ENCODE assay signal across 20 cellular contexts in the genomic region with DNA sequence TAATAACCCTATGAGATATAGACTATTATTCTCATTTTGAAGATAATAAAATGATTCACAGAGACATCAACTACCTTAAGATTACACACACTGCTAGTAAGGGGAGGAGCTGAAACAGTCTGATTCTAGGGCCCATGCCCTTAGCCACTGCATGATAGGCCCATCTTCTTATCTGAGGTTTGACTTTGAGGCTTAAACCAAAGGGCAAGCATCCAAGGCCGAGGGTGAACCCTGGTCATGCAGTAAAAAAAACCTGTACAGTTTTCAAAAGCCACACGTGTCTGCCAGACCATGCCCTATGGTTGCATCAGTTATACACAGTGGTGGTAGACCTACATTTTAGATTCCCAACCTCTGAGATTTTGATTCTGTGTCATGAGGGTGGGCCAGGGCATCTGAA.
"Had no signal": no experiment of that assay in that cellular context is flagged by ENCODE, and none has a peak within 500 bp of the region (broad histone marks: within the 10 kb centered on the region; RNA-seq: fewer than 3 reads in every experiment).

No MANE protein-coding gene starts in this region.

- H3K4me1 Mint-ChIP-seq: immature natural killer cell had no signal

- H3K4me3 ChIP-seq: gastroesophageal sphincter, psoas muscle, sigmoid colon, skin epidermis, stomach, thoracic aorta, transverse colon had no signal

- H3K4me3 Mint-ChIP-seq: immature natural killer cell; naive thymus-derived CD4-positive, alpha-beta T cell had no signal

- H3K4me1 ChIP-seq: gastroesophageal sphincter, psoas muscle, sigmoid colon, stomach, transverse colon had no signal

- ATAC-seq: esophagus mucosa; gastroesophageal sphincter; left colon; naive thymus-derived CD4-positive, alpha-beta T cell; psoas muscle had no signal

- H3K27me3 Mint-ChIP-seq: naive thymus-derived CD4-positive, alpha-beta T cell had no signal

- H3K9me3 ChIP-seq: gastroesophageal sphincter, neutrophil, stomach, thoracic aorta, transverse colon had no signal

- H3K9me3 Mint-ChIP-seq: immature natural killer cell had no signal

- H3K27ac ChIP-seq: gastroesophageal sphincter, neutrophil, psoas muscle, sigmoid colon, skin epidermis, stomach, thoracic aorta, transverse colon had no signal

- H3K27me3 ChIP-seq: gastroesophageal sphincter, neutrophil, sigmoid colon, stomach, transverse colon had no signal

- H3K27ac Mint-ChIP-seq: immature natural killer cell; naive thymus-derived CD4-positive, alpha-beta T cell had no signal

- H3K36me3 ChIP-seq: gastroesophageal sphincter, neutrophil, sigmoid colon, thoracic aorta, transverse colon had no signal

- DNase-seq: effector memory CD4-positive, alpha-beta T cell; glutamatergic neuron; immature natural killer cell; left colon; mammary epithelial cell; naive thymus-derived CD4-positive, alpha-beta T cell; psoas muscle; retina; sigmoid colon; stimulated activated CD4-positive, alpha-beta T cell treated with anti-CD3 and anti-CD28 coated beads, Interleukin-12 subunit alpha, Interleukin-12 subunit beta, amount 100 ng/mL, for 4 hours; stimulated activated naive CD4-positive, alpha-beta T cell; stomach; substantia nigra; transverse colon had no signal

- FAIRE-seq: endometrium had no signal
